In the genomic region with DNA sequence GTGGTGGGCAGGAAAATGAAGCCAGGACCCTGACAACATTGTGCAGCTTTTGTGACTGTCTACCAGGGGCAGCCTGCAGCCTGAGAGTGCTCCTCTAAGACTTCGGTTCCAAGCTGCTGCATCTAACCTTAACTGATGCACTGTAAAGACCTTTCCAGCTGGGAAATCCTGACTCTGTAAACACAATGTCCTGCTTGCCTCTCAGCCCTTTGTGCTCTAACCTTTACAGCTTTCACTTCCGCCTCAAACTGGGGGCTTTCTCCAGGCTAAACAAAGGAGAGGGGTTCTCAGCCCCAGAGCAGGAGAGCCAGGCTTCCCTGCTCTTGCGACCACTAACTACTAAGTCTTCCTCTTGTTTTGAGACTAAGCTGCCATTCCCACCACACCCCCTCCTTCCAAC, we compare ENCODE assay signal across 14 cellular contexts. TPM values are rescaled to one million over a fixed set of nuclear protein-coding genes. Genes with fewer than 3 reads are reported as not detected.
"Had no signal": no experiment of that assay in that cellular context is flagged by ENCODE, and none has a peak within 500 bp of the region (broad histone marks: within the 10 kb centered on the region; RNA-seq: fewer than 3 reads in every experiment).

No MANE protein-coding gene starts in this region.

- H3K4me1 Mint-ChIP-seq: activated naive CD4-positive, alpha-beta T cell treated with anti-CD3 and anti-CD28 coated beads, Interleukin-2, amount 50 U/mL, for 24 hours had no signal

- H3K4me3 Mint-ChIP-seq: activated CD4-positive, alpha-beta T cell treated with anti-CD3 and anti-CD28 coated beads for 36 hours; activated naive CD4-positive, alpha-beta T cell treated with anti-CD3 and anti-CD28 coated beads, Interleukin-2, amount 50 U/mL, for 24 hours; effector memory CD8-positive, alpha-beta T cell; stimulated activated memory B cell treated with anti-CD40 and anti-IgM and Interleukin-4, amounts not matched to agents 10 μg/mL and 1 μg/mL and 100 μg/mL, for 72 hours had no signal

- H3K36me3 Mint-ChIP-seq: activated naive CD4-positive, alpha-beta T cell treated with anti-CD3 and anti-CD28 coated beads, Interleukin-2, amount 50 U/mL, for 24 hours; stimulated activated memory B cell treated with anti-CD40 and anti-IgM and Interleukin-4, amounts not matched to agents 10 μg/mL and 1 μg/mL and 100 μg/mL, for 72 hours had no signal

- H3K36me3 ChIP-seq: lower lobe of right lung, neutrophil, sigmoid colon, spleen, upper lobe of right lung had no signal

- H3K27ac Mint-ChIP-seq: activated CD4-positive, alpha-beta T cell treated with anti-CD3 and anti-CD28 coated beads for 36 hours; activated naive CD4-positive, alpha-beta T cell treated with anti-CD3 and anti-CD28 coated beads, Interleukin-2, amount 50 U/mL, for 24 hours; effector memory CD8-positive, alpha-beta T cell had no signal

- H3K9me3 ChIP-seq: lower lobe of right lung, neutrophil, sigmoid colon, spleen, testis, upper lobe of right lung had no signal

- H3K9me3 Mint-ChIP-seq: activated naive CD4-positive, alpha-beta T cell treated with anti-CD3 and anti-CD28 coated beads, Interleukin-2, amount 50 U/mL, for 24 hours; effector memory CD8-positive, alpha-beta T cell; stimulated activated memory B cell treated with anti-CD40 and anti-IgM and Interleukin-4, amounts not matched to agents 10 μg/mL and 1 μg/mL and 100 μg/mL, for 72 hours had no signal

- DNase-seq: activated CD4-positive, alpha-beta T cell treated with anti-CD3 and anti-CD28 coated beads for 36 hours; activated CD4-positive, alpha-beta T cell treated with anti-CD3 and anti-CD28 coated beads, Interleukin-2, amount 50 U/mL, for 48 hours; activated gamma-delta T cell; dermis blood vessel endothelial cell; effector memory CD8-positive, alpha-beta T cell; lower lobe of right lung; sigmoid colon; spleen; stimulated activated CD4-positive, alpha-beta T cell treated with anti-CD3 and anti-CD28 coated beads, Interleukin-4, amount 100 ng/mL, for 4 hours; testis; upper lobe of right lung had no signal

- H3K4me1 ChIP-seq: upper lobe of right lung had no signal

- ATAC-seq: activated CD4-positive, alpha-beta T cell treated with anti-CD3 and anti-CD28 coated beads for 36 hours; effector memory CD8-positive, alpha-beta T cell; lower lobe of right lung; stimulated activated memory B cell treated with anti-CD40 and anti-IgM and Interleukin-4, amounts not matched to agents 10 μg/mL and 1 μg/mL and 100 μg/mL, for 72 hours had no signal

- H3K4me3 ChIP-seq: lower lobe of right lung, sigmoid colon, spleen, testis, upper lobe of right lung had no signal

- H3K27ac ChIP-seq: lower lobe of right lung, neutrophil, testis, upper lobe of right lung had no signal

- H3K27me3 Mint-ChIP-seq: activated CD4-positive, alpha-beta T cell treated with anti-CD3 and anti-CD28 coated beads for 36 hours; activated naive CD4-positive, alpha-beta T cell treated with anti-CD3 and anti-CD28 coated beads, Interleukin-2, amount 50 U/mL, for 24 hours; stimulated activated memory B cell treated with anti-CD40 and anti-IgM and Interleukin-4, amounts not matched to agents 10 μg/mL and 1 μg/mL and 100 μg/mL, for 72 hours had no signal

- H3K27me3 ChIP-seq: neutrophil, sigmoid colon, spleen, testis, upper lobe of right lung had no signal

RNA-seq across cellular contexts. Expression of gene RASL11B, which starts 19.3 kb away (rescaled TPM):
- total RNA-seq: dermis blood vessel endothelial cell had no signal
